Comparison of ENCODE assay signal across 12 cellular contexts in genomic region chr20:45061244-45061643, GRCh38. TPM values are rescaled to one million over a fixed set of nuclear protein-coding genes. Genes with fewer than 3 reads are reported as not detected.
DNase-seq lines count a peak whose midpoint lies in the region; ATAC-seq and TF ChIP-seq lines count a peak whose summit lies in the region.
"Had no signal": no experiment of that assay in that cellular context is flagged by ENCODE, and none has a peak within 500 bp of the region (broad histone marks: within the 10 kb centered on the region; RNA-seq: fewer than 3 reads in every experiment).

No MANE protein-coding gene starts in this region.

- H3K4me1 ChIP-seq in prostate gland (replicated peaks) = no peaks in the 10 kb centered on the region
- H3K4me1 ChIP-seq: adrenal gland, parathyroid adenoma had no signal

- no peak overlapping the region for H3K27ac ChIP-seq in prostate gland
- H3K27ac ChIP-seq: adrenal gland, parathyroid adenoma had no signal

- H3K27me3 ChIP-seq in kidney epithelial cell (ENCODE audit: control insufficient read depth, insufficient read depth, low read length) (no peaks in the 10 kb centered on the region), prostate gland (replicated peaks; ENCODE audit: insufficient read depth) (no peaks in the 10 kb centered on the region)
- H3K27me3 ChIP-seq: adrenal gland had no signal

- H3K36me3 ChIP-seq in kidney epithelial cell (ENCODE audit: control insufficient read depth, insufficient read depth, low read length) (no peaks in the 10 kb centered on the region), prostate gland (no peaks in the 10 kb centered on the region)
- H3K36me3 ChIP-seq: adrenal gland had no signal

- DNase-seq in ACHN (peak; percentile 76), HCEC 1CT (peak; percentile 96), amniotic stem cell (lab: John Stamatoyannopoulos, UW) (peak; percentile 73), kidney epithelial cell (ENCODE audit: low read depth) (peak; percentile 82), COR-L47 (lab: John Stamatoyannopoulos, UW) (no peak), prostate gland (ENCODE audit: low spot score) (no peak)
- DNase-seq in activated CD4-positive, alpha-beta T cell treated with anti-CD3 and anti-CD28 coated beads for 48 hours = no peak
- DNase-seq: NCI-H2081 treated with DMSO at 0.1 percent for 48 hours; stimulated activated CD8-positive, alpha-beta memory T cell treated with anti-CD3 and anti-CD28 coated beads, Interleukin-4, amount 100 ng/mL, for 48 hours had no signal

- TF ChIP-seq CTCF in kidney epithelial cell (IDR thresholded peaks at IDR 0.05; ENCODE audit: insufficient read depth, low read length, poor library complexity, severe bottlenecking) (no peak), prostate gland (IDR thresholded peaks at IDR 0.05) (no peak)

- no peak for ATAC-seq in GM19397 (IDR thresholded peaks at IDR 0.05; ENCODE audit: unreplicated experiment)

- TF ChIP-seq POLR2A in prostate gland (IDR thresholded peaks at IDR 0.05) = no peak

- no peak overlapping the region for H3K4me3 ChIP-seq in kidney epithelial cell (ENCODE audit: low read depth, low read length)
- no peak overlapping the region for H3K4me3 ChIP-seq in prostate gland
- H3K4me3 ChIP-seq: adrenal gland had no signal

- WGBS in prostate gland = 76% methylated on average over 4 of the region's 4 CpGs

- no peaks in the 10 kb centered on the region for H3K9me3 ChIP-seq in prostate gland
- H3K9me3 ChIP-seq: adrenal gland had no signal

- in situ Hi-C loops in ACHN (cut with HindIII; ENCODE audit: low pct_ligation_motif_present, low pct_unique_long_range_greater_than_20kb, low sequenced_read_pairs) = no loop called here

- intact Hi-C loops in prostate gland (cut with DNase I) = no loop called here

RNA-seq across cellular contexts. Expression of gene KCNS1, which starts 39.7 kb away (rescaled TPM):
- 4.3 and 6.9 TPM in 2 replicates for total RNA-seq in kidney epithelial cell
- 1 to 10 TPM in 1 of 2 donors, under 1 TPM in 1; 0.09 to 4.7 TPM for total RNA-seq in prostate gland

RNA-seq across cellular contexts. Expression of gene WFDC5, which starts 53.7 kb away (rescaled TPM):
- total RNA-seq in kidney epithelial cell = 1.0 TPM in 1 of 2 replicates, not detected in the other
- 1 to 10 TPM; 1.0 to 2.3 TPM for total RNA-seq in prostate gland
- total RNA-seq: adrenal gland had no signal

Comparison
In these comparisons a context has a peak if more than half of its experiments do, and no peak if none do; other contexts are left out.
1. DNase-seq: peak in ACHN (single experiment), HCEC 1CT (single experiment), amniotic stem cell (single experiment) and kidney epithelial cell (single experiment); none in COR-L47 (single experiment), activated CD4-positive, alpha-beta T cell treated with anti-CD3 and anti-CD28 coated beads for 48 hours (single experiment) and prostate gland (single experiment).